Comparison of ENCODE assay signal across 8 cellular contexts in genomic region chr20:63657937-63658748, GRCh38. TPM values are rescaled to one million over a fixed set of nuclear protein-coding genes. Genes with fewer than 3 reads are reported as not detected.
DNase-seq lines count a peak whose midpoint lies in the region; ATAC-seq lines count a peak whose summit lies in the region.

RTEL1 (plus strand) TSS chr20:63658312; CDS start chr20:63659403, 1,091 bp downstream.

- peak within 1 kb of the TSS; percentile 83 to 90 for H3K4ac ChIP-seq in mesenchymal stem cell (ENCODE audit: low read depth in 1 of 2, low read length in 2 of 2)

- no peaks in the 10 kb centered on the region for H3K4me1 ChIP-seq in endocrine pancreas (ENCODE audit: control insufficient read depth, insufficient read depth, low read length)
- H3K4me1 ChIP-seq in mesenchymal stem cell (ENCODE audit: control insufficient read depth, insufficient read depth, low read depth, low read length): peaks cover 23% of the 10 kb centered on the region

- H3K4me3 ChIP-seq in endocrine pancreas (ENCODE audit: control insufficient read depth, insufficient read depth, low read length) (peak within 1 kb of the TSS; percentile 45), mesenchymal stem cell (ENCODE audit: insufficient read depth in 1 of 2, low read depth in 1 of 2, low read length in 2 of 2) (peak within 1 kb of the TSS; percentile 74 to 94)

- H2BK120ac ChIP-seq in mesenchymal stem cell (ENCODE audit: low read depth, low read length): peak within 1 kb of the TSS; percentile 21

- peak within 1 kb of the TSS; percentile 64 to 92 for H3K18ac ChIP-seq in mesenchymal stem cell (ENCODE audit: low read depth in 1 of 2, low read length in 2 of 2)

- H4K8ac ChIP-seq in mesenchymal stem cell (ENCODE audit: low read length): peak within 1 kb of the TSS; percentile 97

- peak; percentile 73 for ATAC-seq in GM21360 (IDR thresholded peaks at IDR 0.05; ENCODE audit: unreplicated experiment)

- H3K23ac ChIP-seq in mesenchymal stem cell (ENCODE audit: low read length in 2 of 2): no peak within 1 kb of the TSS

- H3K27ac ChIP-seq in mesenchymal stem cell (ENCODE audit: low read length, poor library complexity, severe bottlenecking): peak within 1 kb of the TSS; percentile 62

- H3K4me2 ChIP-seq in mesenchymal stem cell (ENCODE audit: low read length, poor library complexity, severe bottlenecking): peak within 1 kb of the TSS; percentile 78

- H3K9ac ChIP-seq in endocrine pancreas (ENCODE audit: control insufficient read depth, insufficient read depth, low read length) (peak within 1 kb of the TSS; percentile 90), mesenchymal stem cell (ENCODE audit: low read length) (peak within 1 kb of the TSS; percentile 97)

- peak within 1 kb of the TSS in 1 of 2 experiments; percentile 75 for H3K14ac ChIP-seq in mesenchymal stem cell (ENCODE audit: low read length in 2 of 2)

- H2BK5ac ChIP-seq in mesenchymal stem cell (ENCODE audit: low read depth, low read length, poor library complexity, severe bottlenecking): no peak within 1 kb of the TSS

- H3K36me3 ChIP-seq in endocrine pancreas (ENCODE audit: control insufficient read depth, insufficient read depth, low read length) (no peaks in the 10 kb centered on the region), mesenchymal stem cell (ENCODE audit: control insufficient read depth in 1 of 2, insufficient read depth in 2 of 2, low read depth in 1 of 2, low read length in 2 of 2) (peaks cover 27 to 30% of the 10 kb centered on the region in 2 experiments)

- DNase-seq in COLO829 (ENCODE audit: low spot score) (peak; percentile 95), HT1080 (ENCODE audit: low read depth) (peak; percentile 87), NOMO-1 treated with dmso at 0.1 percent for 144 hours (lab: John Stamatoyannopoulos, UW; ENCODE audit: unreplicated experiment) (peak; percentile 84), mesenchymal stem cell (peak; percentile 95)
- peak; percentile 73 to 97 (median 90) for DNase-seq in activated CD8-positive, alpha-beta memory T cell treated with anti-CD3 and anti-CD28 coated beads for 48 hours (ENCODE audit: low read depth in 2 of 3, low spot score in 2 of 3)
- DNase-seq in stimulated activated CD8-positive, alpha-beta memory T cell treated with anti-CD3 and anti-CD28 coated beads, Interleukin-12 subunit alpha, Interleukin-12 subunit beta, amount 100 ng/mL, for 4 hours (ENCODE audit: low read depth): peak; percentile 80

- H3K9me3 ChIP-seq in endocrine pancreas (ENCODE audit: control insufficient read depth, low read length) (no peaks in the 10 kb centered on the region), mesenchymal stem cell (ENCODE audit: control insufficient read depth, low read length) (no peaks in the 10 kb centered on the region)

- H3K27me3 ChIP-seq in endocrine pancreas (ENCODE audit: control insufficient read depth, insufficient read depth, low read length) (no peaks in the 10 kb centered on the region), mesenchymal stem cell (ENCODE audit: control insufficient read depth in 1 of 2, insufficient read depth in 1 of 2, low read length in 2 of 2) (peaks cover 0 to 7% of the 10 kb centered on the region in 2 experiments)

- WGBS in mesenchymal stem cell: 6% methylated on average over 73 of the region's 73 CpGs

- peak within 1 kb of the TSS; percentile 85 for H2BK15ac ChIP-seq in mesenchymal stem cell (ENCODE audit: low read depth, poor library complexity, severe bottlenecking)

- H4K91ac ChIP-seq in mesenchymal stem cell (ENCODE audit: low read length): peak within 1 kb of the TSS; percentile 64

- H3K79me1 ChIP-seq in mesenchymal stem cell (replicated peaks; ENCODE audit: low read length, poor library complexity, severe bottlenecking): peaks cover 30% of the 10 kb centered on the region

- no peak within 1 kb of the TSS for H2AK5ac ChIP-seq in mesenchymal stem cell (ENCODE audit: low read length, severe bottlenecking)

- peak within 1 kb of the TSS; percentile 94 for H2AFZ ChIP-seq in mesenchymal stem cell (ENCODE audit: low read depth, low read length)

- H2BK12ac ChIP-seq in mesenchymal stem cell (ENCODE audit: low read length in 2 of 2): peak within 1 kb of the TSS in 1 of 2 experiments; percentile 58

RNA-seq across cellular contexts. Expression of gene RTEL1, which starts in this region (rescaled TPM):
- total RNA-seq in HT1080 (2014; rRNA removed; shearing (Covaris generic)): 13.1 and 19.3 TPM in 2 replicates
- polyA plus RNA-seq in HT1080 (2015; cell fraction: cytosol; rRNA removed): 9.5 and 10.4 TPM in 2 replicates
- polyA plus RNA-seq in HT1080 (2015; cell fraction: nucleus; rRNA removed): 42.3 and 42.4 TPM in 2 replicates
- 9.2 TPM for polyA plus RNA-seq in mesenchymal stem cell (2013, experiment 1 of 2)
- polyA plus RNA-seq in mesenchymal stem cell (2013, experiment 2 of 2): 9.3 TPM

Comparison
In these comparisons a context has a peak if more than half of its experiments do, and no peak if none do; other contexts are left out.
1. Peak in every context shown above with its lines: DNase-seq, ATAC-seq, H3K4me3 ChIP-seq and H3K27ac ChIP-seq.